In genomic region chr6:33758807-33759206, GRCh38 we compare ENCODE assay signal across 1 cellular context.
A peak's percentile ranks its signal among the peaks of the same experiment; 100 is the strongest.
TF ChIP-seq lines count a peak whose summit lies in the region.

No MANE protein-coding gene starts in this region.

TF ChIP-seq in HEK293, 187 proteins besides CTCF, POLR2A, EP300 and RAD21 (continued from another document):
- TF ChIP-seq PBX3 (CRISPR knock-in tag; IDR thresholded peaks at IDR 0.05): no peak
- TF ChIP-seq ZNF521 (tag by site-specific recombination; IDR thresholded peaks at IDR 0.05): no peak
- no peak for TF ChIP-seq ZBTB20 (tag by site-specific recombination; IDR thresholded peaks at IDR 0.05)
- no peak for TF ChIP-seq ZNF324 (tag by site-specific recombination; IDR thresholded peaks at IDR 0.05)
- TF ChIP-seq ZNF23 (tag by site-specific recombination; IDR thresholded peaks at IDR 0.05; ENCODE audit: borderline replicate concordance): no peak
- TF ChIP-seq BCL11B (tag by site-specific recombination; IDR thresholded peaks at IDR 0.05; ENCODE audit: low read depth): no peak
- peak; percentile 59; the same call in 1 of the 2 replicates for TF ChIP-seq GLIS1 (tag by site-specific recombination; IDR thresholded peaks at IDR 0.05)
- TF ChIP-seq GFI1B (tag by site-specific recombination; IDR thresholded peaks at IDR 0.05): peak; percentile 93
- TF ChIP-seq ZNF112 (tag by site-specific recombination; IDR thresholded peaks at IDR 0.05): no peak
- TF ChIP-seq ZNF639 (tag by site-specific recombination; IDR thresholded peaks at IDR 0.05): peak; percentile 71; the same call in 1 of the 2 replicates
- TF ChIP-seq ZNF391 (tag by site-specific recombination; IDR thresholded peaks at IDR 0.05; ENCODE audit: borderline replicate concordance, low read depth): no peak
- TF ChIP-seq WT1 (tag by site-specific recombination; IDR thresholded peaks at IDR 0.05): peak; percentile 100
- no peak for TF ChIP-seq ZNF280C (tag by site-specific recombination; IDR thresholded peaks at IDR 0.05)
- TF ChIP-seq ZNF2 (tag by site-specific recombination; IDR thresholded peaks at IDR 0.05): peak; percentile 51; the same call in 1 of the 2 replicates
- TF ChIP-seq ZBTB11 (tag by site-specific recombination; conservative IDR thresholded peaks at IDR 0.05; ENCODE audit: low read depth): no peak
- TF ChIP-seq SP3 (tag by site-specific recombination; IDR thresholded peaks at IDR 0.05): no peak
- TF ChIP-seq ZNF529 (tag by site-specific recombination; IDR thresholded peaks at IDR 0.05; ENCODE audit: insufficient replicate concordance): no peak
- no peak for TF ChIP-seq ZNF138 (tag by site-specific recombination; IDR thresholded peaks at IDR 0.05; ENCODE audit: borderline replicate concordance)
- TF ChIP-seq ZXDB (tag by site-specific recombination; IDR thresholded peaks at IDR 0.05): no peak
- TF ChIP-seq ZSCAN23 (tag by site-specific recombination; IDR thresholded peaks at IDR 0.05): 0 out of 2 replicates have a peak, but pooled peaks have one; percentile 32
- no peak for TF ChIP-seq ZNF426 (tag by site-specific recombination; IDR thresholded peaks at IDR 0.05)
- peak; percentile 76; the same call in 1 of the 2 replicates for TF ChIP-seq TRIM28 (IDR thresholded peaks at IDR 0.05; ENCODE audit: borderline replicate concordance, low read length)
- no peak for TF ChIP-seq ZNF518A (tag by site-specific recombination; conservative IDR thresholded peaks at IDR 0.05; ENCODE audit: low read depth)
- TF ChIP-seq ZNF791 (tag by site-specific recombination; IDR thresholded peaks at IDR 0.05): no peak
- no peak for TF ChIP-seq ZFP37 (tag by site-specific recombination; IDR thresholded peaks at IDR 0.05)
- TF ChIP-seq ZNF707 (tag by site-specific recombination; IDR thresholded peaks at IDR 0.05): no peak
- no peak for TF ChIP-seq ZNF114 (tag by site-specific recombination; IDR thresholded peaks at IDR 0.05)
- TF ChIP-seq MEIS1 (CRISPR knock-in tag; IDR thresholded peaks at IDR 0.05; ENCODE audit: borderline replicate concordance): no peak
- peak; percentile 80 for TF ChIP-seq TSHZ1 (tag by site-specific recombination; IDR thresholded peaks at IDR 0.05; ENCODE audit: borderline replicate concordance)
- no peak for TF ChIP-seq ZNF571 (tag by site-specific recombination; IDR thresholded peaks at IDR 0.05)
- no peak for TF ChIP-seq KLF8 (tag by site-specific recombination; IDR thresholded peaks at IDR 0.05)
- no peak for TF ChIP-seq HOXC10 (CRISPR knock-in tag; IDR thresholded peaks at IDR 0.05)
TF ChIP-seq in HEK293: peak in this region for 43.
